Comparison of ENCODE assay signal across 25 cellular contexts in genomic region chr15:50124557-50125080, GRCh38. TPM values are rescaled to one million over a fixed set of nuclear protein-coding genes. Genes with fewer than 3 reads are reported as not detected.
"Had no signal": no experiment of that assay in that cellular context is flagged by ENCODE, and none has a peak within 500 bp of the region (broad histone marks: within the 10 kb centered on the region; RNA-seq: fewer than 3 reads in every experiment).

No MANE protein-coding gene starts in this region.

- DNase-seq: activated CD4-positive, alpha-beta T cell treated with anti-CD3 and anti-CD28 coated beads, Interleukin-2, amount 10 ng/mL, durations not matched to agents 24 days and 14 days; activated CD4-positive, CD25-positive, alpha-beta regulatory T cell treated with anti-CD3 and anti-CD28 coated beads, Interleukin-2, amount 50 U/mL, for 72 hours; activated CD8-positive, alpha-beta memory T cell treated with anti-CD3 and anti-CD28 coated beads, Interleukin-2, amount 50 U/mL, for 48 hours; activated T-cell treated with anti-CD3 and anti-CD28 coated beads, Interleukin-2, amount 50 U/mL, for 24 hours; aorta; body of pancreas; cerebellar nuclear complex; colonic mucosa; dorsolateral prefrontal cortex; effector memory CD4-positive, alpha-beta T cell; gastrocnemius medialis; glutamatergic neuron; left ventricle myocardium inferior; mesendoderm; natural killer cell; ovary; right lobe of liver; stimulated activated CD4-positive, alpha-beta T cell treated with anti-CD3 and anti-CD28 coated beads, Interleukin-4, amount 100 ng/mL, for 1 hour; T-helper 17 cell; T1000; trophoblast cell; WERI-Rb-1 had no signal

- ATAC-seq: body of pancreas; gastrocnemius medialis; natural killer cell; right lobe of liver; stimulated activated memory B cell treated with anti-CD40 and anti-IgM and Interleukin-4, amounts not matched to agents 10 μg/mL and 1 μg/mL and 100 μg/mL, for 72 hours; T-helper 17 cell had no signal

- H3K4me1 ChIP-seq: body of pancreas, colonic mucosa, gastrocnemius medialis, left ventricle myocardium inferior, right lobe of liver had no signal

- H3K4me3 ChIP-seq: body of pancreas, colonic mucosa, dorsolateral prefrontal cortex, gastrocnemius medialis, left ventricle myocardium inferior, lung, ovary, right lobe of liver had no signal

- H3K27me3 ChIP-seq: body of pancreas, colonic mucosa, dorsolateral prefrontal cortex, gastrocnemius medialis, ovary, right lobe of liver had no signal

- H3K27ac ChIP-seq: body of pancreas, colonic mucosa, dorsolateral prefrontal cortex, gastrocnemius medialis, left ventricle myocardium inferior, ovary, right lobe of liver, WERI-Rb-1 had no signal

- H3K36me3 ChIP-seq: colonic mucosa, gastrocnemius medialis, left ventricle myocardium inferior, ovary, right lobe of liver, WERI-Rb-1 had no signal

- H3K9me3 ChIP-seq: colonic mucosa, gastrocnemius medialis, ovary, right lobe of liver had no signal

RNA-seq across cellular contexts. Expression of gene ATP8B4, which starts 5.6 kb away (rescaled TPM):
- total RNA-seq: epithelial cell of proximal tubule had no signal

RNA-seq across cellular contexts. Expression of gene SLC27A2, which starts 57.4 kb away (rescaled TPM):
- total RNA-seq: left ventricle myocardium inferior had no signal
